Comparison of ENCODE assay signal across 1 cellular context in the genomic region with DNA sequence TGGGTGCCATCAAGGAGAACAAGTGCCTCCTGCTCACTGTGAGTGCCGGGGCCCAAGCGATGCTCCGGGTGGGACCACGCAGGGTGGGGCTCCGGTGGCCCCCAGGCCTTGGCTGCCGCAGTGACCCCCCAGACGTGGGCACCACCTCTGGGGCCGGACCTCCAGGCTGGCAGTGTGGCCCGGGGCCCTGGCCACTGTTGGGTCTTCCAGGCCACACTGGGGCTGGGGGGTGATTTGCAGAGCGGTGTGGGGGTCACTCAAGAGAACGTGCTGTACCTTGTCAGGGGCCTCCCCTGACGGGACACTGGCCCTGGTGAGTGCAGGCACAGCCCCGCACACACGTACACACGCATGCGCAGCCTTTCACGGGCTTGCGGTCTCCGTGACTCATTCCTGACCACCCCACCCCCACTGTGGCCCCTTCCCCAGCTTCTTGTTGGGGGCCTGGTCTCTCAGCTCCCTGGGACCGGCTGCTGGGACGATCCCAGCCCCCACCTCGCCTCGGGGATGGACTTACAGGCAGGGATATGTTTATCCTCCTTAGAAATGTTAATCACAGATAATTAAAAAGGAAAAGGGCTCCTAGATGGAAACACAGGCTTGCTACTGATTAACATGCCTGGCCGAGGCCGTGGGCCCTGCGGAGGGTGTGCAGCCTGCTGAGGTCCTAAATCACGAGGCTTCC.
TF ChIP-seq lines count a peak whose summit lies in the region.

No MANE protein-coding gene starts in this region.

TF ChIP-seq in H1, 55 proteins besides CTCF, POLR2A, EP300 and RAD21:
- TF ChIP-seq KDM5A (IDR thresholded peaks at IDR 0.05; ENCODE audit: low read length) (no peak), POLR2AphosphoS5 (IDR thresholded peaks at IDR 0.05; ENCODE audit: low read depth, low read length) (peak; percentile 42)
- TF ChIP-seq, protein P1, sequence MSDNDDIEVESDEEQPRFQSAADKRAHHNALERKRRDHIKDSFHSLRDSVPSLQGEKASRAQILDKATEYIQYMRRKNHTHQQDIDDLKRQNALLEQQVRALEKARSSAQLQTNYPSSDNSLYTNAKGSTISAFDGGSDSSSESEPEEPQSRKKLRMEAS (IDR thresholded peaks at IDR 0.05): 0 out of 2 replicates have a peak, but pooled peaks have one; percentile 19
